ENCODE assay signal across 1 cellular context in the genomic region with DNA sequence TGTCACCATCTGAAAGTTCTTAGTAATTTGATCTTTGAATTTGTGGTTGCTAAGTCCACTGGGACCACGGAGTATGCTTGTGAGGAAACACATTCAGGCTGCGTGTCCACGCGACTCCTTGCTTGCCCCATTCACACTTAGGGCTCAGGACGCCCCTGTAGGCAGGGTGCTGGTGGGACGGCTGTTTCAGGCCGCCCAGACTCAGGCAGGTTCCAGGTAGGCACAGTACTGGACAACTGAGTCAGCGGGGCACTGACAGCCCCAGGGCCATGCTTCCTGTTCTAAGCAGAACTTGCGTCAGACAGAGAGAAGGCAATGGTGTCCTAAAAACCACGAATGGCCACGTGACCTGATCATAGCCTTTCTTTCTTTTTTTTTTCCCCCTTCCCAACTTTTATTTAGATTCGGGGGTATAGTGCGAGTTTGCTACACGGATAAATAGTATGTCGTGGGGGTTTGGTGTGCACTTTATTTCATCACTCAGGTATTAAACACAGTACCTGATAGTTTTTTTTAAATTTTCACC.
TF ChIP-seq lines count a peak whose summit lies in the region.

No MANE protein-coding gene starts in this region.

TF ChIP-seq in K562, 482 proteins besides CTCF, POLR2A, EP300 and RAD21 (continued from another document):
- TF ChIP-seq ZFP1 (CRISPR knock-in tag; IDR thresholded peaks at IDR 0.05) (no peak), FOXK2 (conservative IDR thresholded peaks at IDR 0.05 in 1 of 2, IDR thresholded peaks at IDR 0.05 in 1 of 2; ENCODE audit: low read depth in 2 of 2) (no peak), ZNF311 (CRISPR knock-in tag; IDR thresholded peaks at IDR 0.05) (no peak), JUND (IDR thresholded peaks at IDR 0.05; ENCODE audit: borderline replicate concordance, low read depth, low read length) (no peak), JUND (tag; IDR thresholded peaks at IDR 0.05; ENCODE audit: borderline replicate concordance, low read depth, low read length) (no peak), ZNF175 (CRISPR knock-in tag; IDR thresholded peaks at IDR 0.05; ENCODE audit: low read depth) (no peak), ZNF232 (CRISPR knock-in tag; IDR thresholded peaks at IDR 0.05) (no peak), ZNF75A (CRISPR knock-in tag; IDR thresholded peaks at IDR 0.05) (no peak), CEBPG (CRISPR knock-in tag; IDR thresholded peaks at IDR 0.05) (peak; percentile 44; the same call in 1 of the 2 replicates), CEBPG (tag; conservative IDR thresholded peaks at IDR 0.05 in 1 of 2, IDR thresholded peaks at IDR 0.05 in 1 of 2) (no peak), KDM1A (IDR thresholded peaks at IDR 0.05) (no peak), ZNF384 (IDR thresholded peaks at IDR 0.05; ENCODE audit: low read depth, low read length) (0 out of 2 replicates have a peak, but pooled peaks have one; percentile 10), MEF2D (tag; conservative IDR thresholded peaks at IDR 0.05; ENCODE audit: low read depth) (no peak), RB1 (IDR thresholded peaks at IDR 0.05; ENCODE audit: low read depth) (no peak), ZNF507 (tag; conservative IDR thresholded peaks at IDR 0.05) (no peak), RAD51 (IDR thresholded peaks at IDR 0.05; ENCODE audit: borderline replicate concordance, low read depth) (peak; percentile 74), SMARCE1 (IDR thresholded peaks at IDR 0.05) (no peak), TCF3 (CRISPR knock-in tag; IDR thresholded peaks at IDR 0.05) (no peak), KLF16 (IDR thresholded peaks at IDR 0.05) (no peak)
- TF ChIP-seq, protein P1, sequence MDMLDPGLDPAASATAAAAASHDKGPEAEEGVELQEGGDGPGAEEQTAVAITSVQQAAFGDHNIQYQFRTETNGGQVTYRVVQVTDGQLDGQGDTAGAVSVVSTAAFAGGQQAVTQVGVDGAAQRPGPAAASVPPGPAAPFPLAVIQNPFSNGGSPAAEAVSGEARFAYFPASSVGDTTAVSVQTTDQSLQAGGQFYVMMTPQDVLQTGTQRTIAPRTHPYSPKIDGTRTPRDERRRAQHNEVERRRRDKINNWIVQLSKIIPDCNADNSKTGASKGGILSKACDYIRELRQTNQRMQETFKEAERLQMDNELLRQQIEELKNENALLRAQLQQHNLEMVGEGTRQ (CRISPR knock-in tag; IDR thresholded peaks at IDR 0.05): peak; percentile 66
- TF ChIP-seq, protein P2, sequence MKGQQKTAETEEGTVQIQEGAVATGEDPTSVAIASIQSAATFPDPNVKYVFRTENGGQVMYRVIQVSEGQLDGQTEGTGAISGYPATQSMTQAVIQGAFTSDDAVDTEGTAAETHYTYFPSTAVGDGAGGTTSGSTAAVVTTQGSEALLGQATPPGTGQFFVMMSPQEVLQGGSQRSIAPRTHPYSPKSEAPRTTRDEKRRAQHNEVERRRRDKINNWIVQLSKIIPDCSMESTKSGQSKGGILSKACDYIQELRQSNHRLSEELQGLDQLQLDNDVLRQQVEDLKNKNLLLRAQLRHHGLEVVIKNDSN (CRISPR knock-in tag; IDR thresholded peaks at IDR 0.05): peak; percentile 74
- TF ChIP-seq, protein P3, sequence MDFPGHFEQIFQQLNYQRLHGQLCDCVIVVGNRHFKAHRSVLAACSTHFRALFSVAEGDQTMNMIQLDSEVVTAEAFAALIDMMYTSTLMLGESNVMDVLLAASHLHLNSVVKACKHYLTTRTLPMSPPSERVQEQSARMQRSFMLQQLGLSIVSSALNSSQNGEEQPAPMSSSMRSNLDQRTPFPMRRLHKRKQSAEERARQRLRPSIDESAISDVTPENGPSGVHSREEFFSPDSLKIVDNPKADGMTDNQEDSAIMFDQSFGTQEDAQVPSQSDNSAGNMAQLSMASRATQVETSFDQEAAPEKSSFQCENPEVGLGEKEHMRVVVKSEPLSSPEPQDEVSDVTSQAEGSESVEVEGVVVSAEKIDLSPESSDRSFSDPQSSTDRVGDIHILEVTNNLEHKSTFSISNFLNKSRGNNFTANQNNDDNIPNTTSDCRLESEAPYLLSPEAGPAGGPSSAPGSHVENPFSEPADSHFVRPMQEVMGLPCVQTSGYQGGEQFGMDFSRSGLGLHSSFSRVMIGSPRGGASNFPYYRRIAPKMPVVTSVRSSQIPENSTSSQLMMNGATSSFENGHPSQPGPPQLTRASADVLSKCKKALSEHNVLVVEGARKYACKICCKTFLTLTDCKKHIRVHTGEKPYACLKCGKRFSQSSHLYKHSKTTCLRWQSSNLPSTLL (IDR thresholded peaks at IDR 0.05): no peak
- TF ChIP-seq, protein P4, sequence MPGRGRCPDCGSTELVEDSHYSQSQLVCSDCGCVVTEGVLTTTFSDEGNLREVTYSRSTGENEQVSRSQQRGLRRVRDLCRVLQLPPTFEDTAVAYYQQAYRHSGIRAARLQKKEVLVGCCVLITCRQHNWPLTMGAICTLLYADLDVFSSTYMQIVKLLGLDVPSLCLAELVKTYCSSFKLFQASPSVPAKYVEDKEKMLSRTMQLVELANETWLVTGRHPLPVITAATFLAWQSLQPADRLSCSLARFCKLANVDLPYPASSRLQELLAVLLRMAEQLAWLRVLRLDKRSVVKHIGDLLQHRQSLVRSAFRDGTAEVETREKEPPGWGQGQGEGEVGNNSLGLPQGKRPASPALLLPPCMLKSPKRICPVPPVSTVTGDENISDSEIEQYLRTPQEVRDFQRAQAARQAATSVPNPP (IDR thresholded peaks at IDR 0.05; ENCODE audit: borderline replicate concordance, insufficient read depth, insufficient read length): no peak
- TF ChIP-seq, protein P5, sequence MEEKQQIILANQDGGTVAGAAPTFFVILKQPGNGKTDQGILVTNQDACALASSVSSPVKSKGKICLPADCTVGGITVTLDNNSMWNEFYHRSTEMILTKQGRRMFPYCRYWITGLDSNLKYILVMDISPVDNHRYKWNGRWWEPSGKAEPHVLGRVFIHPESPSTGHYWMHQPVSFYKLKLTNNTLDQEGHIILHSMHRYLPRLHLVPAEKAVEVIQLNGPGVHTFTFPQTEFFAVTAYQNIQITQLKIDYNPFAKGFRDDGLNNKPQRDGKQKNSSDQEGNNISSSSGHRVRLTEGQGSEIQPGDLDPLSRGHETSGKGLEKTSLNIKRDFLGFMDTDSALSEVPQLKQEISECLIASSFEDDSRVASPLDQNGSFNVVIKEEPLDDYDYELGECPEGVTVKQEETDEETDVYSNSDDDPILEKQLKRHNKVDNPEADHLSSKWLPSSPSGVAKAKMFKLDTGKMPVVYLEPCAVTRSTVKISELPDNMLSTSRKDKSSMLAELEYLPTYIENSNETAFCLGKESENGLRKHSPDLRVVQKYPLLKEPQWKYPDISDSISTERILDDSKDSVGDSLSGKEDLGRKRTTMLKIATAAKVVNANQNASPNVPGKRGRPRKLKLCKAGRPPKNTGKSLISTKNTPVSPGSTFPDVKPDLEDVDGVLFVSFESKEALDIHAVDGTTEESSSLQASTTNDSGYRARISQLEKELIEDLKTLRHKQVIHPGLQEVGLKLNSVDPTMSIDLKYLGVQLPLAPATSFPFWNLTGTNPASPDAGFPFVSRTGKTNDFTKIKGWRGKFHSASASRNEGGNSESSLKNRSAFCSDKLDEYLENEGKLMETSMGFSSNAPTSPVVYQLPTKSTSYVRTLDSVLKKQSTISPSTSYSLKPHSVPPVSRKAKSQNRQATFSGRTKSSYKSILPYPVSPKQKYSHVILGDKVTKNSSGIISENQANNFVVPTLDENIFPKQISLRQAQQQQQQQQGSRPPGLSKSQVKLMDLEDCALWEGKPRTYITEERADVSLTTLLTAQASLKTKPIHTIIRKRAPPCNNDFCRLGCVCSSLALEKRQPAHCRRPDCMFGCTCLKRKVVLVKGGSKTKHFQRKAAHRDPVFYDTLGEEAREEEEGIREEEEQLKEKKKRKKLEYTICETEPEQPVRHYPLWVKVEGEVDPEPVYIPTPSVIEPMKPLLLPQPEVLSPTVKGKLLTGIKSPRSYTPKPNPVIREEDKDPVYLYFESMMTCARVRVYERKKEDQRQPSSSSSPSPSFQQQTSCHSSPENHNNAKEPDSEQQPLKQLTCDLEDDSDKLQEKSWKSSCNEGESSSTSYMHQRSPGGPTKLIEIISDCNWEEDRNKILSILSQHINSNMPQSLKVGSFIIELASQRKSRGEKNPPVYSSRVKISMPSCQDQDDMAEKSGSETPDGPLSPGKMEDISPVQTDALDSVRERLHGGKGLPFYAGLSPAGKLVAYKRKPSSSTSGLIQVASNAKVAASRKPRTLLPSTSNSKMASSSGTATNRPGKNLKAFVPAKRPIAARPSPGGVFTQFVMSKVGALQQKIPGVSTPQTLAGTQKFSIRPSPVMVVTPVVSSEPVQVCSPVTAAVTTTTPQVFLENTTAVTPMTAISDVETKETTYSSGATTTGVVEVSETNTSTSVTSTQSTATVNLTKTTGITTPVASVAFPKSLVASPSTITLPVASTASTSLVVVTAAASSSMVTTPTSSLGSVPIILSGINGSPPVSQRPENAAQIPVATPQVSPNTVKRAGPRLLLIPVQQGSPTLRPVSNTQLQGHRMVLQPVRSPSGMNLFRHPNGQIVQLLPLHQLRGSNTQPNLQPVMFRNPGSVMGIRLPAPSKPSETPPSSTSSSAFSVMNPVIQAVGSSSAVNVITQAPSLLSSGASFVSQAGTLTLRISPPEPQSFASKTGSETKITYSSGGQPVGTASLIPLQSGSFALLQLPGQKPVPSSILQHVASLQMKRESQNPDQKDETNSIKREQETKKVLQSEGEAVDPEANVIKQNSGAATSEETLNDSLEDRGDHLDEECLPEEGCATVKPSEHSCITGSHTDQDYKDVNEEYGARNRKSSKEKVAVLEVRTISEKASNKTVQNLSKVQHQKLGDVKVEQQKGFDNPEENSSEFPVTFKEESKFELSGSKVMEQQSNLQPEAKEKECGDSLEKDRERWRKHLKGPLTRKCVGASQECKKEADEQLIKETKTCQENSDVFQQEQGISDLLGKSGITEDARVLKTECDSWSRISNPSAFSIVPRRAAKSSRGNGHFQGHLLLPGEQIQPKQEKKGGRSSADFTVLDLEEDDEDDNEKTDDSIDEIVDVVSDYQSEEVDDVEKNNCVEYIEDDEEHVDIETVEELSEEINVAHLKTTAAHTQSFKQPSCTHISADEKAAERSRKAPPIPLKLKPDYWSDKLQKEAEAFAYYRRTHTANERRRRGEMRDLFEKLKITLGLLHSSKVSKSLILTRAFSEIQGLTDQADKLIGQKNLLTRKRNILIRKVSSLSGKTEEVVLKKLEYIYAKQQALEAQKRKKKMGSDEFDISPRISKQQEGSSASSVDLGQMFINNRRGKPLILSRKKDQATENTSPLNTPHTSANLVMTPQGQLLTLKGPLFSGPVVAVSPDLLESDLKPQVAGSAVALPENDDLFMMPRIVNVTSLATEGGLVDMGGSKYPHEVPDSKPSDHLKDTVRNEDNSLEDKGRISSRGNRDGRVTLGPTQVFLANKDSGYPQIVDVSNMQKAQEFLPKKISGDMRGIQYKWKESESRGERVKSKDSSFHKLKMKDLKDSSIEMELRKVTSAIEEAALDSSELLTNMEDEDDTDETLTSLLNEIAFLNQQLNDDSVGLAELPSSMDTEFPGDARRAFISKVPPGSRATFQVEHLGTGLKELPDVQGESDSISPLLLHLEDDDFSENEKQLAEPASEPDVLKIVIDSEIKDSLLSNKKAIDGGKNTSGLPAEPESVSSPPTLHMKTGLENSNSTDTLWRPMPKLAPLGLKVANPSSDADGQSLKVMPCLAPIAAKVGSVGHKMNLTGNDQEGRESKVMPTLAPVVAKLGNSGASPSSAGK (IDR thresholded peaks at IDR 0.05): peak; percentile 25; the same call in 1 of the 2 replicates
- TF ChIP-seq, protein P6, sequence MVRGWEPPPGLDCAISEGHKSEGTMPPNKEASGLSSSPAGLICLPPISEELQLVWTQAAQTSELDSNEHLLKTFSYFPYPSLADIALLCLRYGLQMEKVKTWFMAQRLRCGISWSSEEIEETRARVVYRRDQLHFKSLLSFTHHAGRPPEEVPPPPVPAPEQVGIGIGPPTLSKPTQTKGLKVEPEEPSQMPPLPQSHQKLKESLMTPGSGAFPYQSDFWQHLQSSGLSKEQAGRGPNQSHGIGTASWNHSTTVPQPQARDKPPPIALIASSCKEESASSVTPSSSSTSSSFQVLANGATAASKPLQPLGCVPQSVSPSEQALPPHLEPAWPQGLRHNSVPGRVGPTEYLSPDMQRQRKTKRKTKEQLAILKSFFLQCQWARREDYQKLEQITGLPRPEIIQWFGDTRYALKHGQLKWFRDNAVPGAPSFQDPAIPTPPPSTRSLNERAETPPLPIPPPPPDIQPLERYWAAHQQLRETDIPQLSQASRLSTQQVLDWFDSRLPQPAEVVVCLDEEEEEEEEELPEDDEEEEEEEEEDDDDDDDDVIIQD (CRISPR knock-in tag; IDR thresholded peaks at IDR 0.05): no peak
